ENCODE assay signal across 12 cellular contexts in genomic region chr13:80012281-80012680, GRCh38.
DNase-seq lines count a peak whose midpoint lies in the region; ATAC-seq and TF ChIP-seq lines count a peak whose summit lies in the region.
"Had no signal": no experiment of that assay in that cellular context is flagged by ENCODE, and none has a peak within 500 bp of the region (broad histone marks: within the 10 kb centered on the region; RNA-seq: fewer than 3 reads in every experiment).

No MANE protein-coding gene starts in this region.

- no peak overlapping the region for H3K18ac ChIP-seq in trophoblast cell (ENCODE audit: low read length)

- peaks cover 4% of the 10 kb centered on the region for H3K4me1 Mint-ChIP-seq in brain
- no peaks in the 10 kb centered on the region for H3K4me1 Mint-ChIP-seq in endothelial cell (ENCODE audit: unreplicated experiment)

- H3K4me1 ChIP-seq in trophoblast cell (ENCODE audit: control insufficient read depth in 1 of 2, insufficient read depth in 2 of 2, low read length in 2 of 2) (no peaks in the 10 kb centered on the region), uterus (no peaks in the 10 kb centered on the region)

- TF ChIP-seq CTCF in brain (conservative IDR thresholded peaks at IDR 0.05), result no peak
- TF ChIP-seq CTCF in endothelial cell (IDR thresholded peaks at IDR 0.05; ENCODE audit: unreplicated experiment), result no peak
- TF ChIP-seq CTCF in uterus (IDR thresholded peaks at IDR 0.05), result no peak

- no peak overlapping the region for H3K14ac ChIP-seq in trophoblast cell (ENCODE audit: low read length)

- H2AK5ac ChIP-seq in trophoblast cell (ENCODE audit: low read length), result no peak overlapping the region

- peak overlapping the region in 2 of 5 experiments; percentile 80 to 84 for H3K27ac Mint-ChIP-seq in brain
- H3K27ac Mint-ChIP-seq in endothelial cell (ENCODE audit: unreplicated experiment), result no peak overlapping the region
- H3K27ac Mint-ChIP-seq: activated naive CD8-positive, alpha-beta T cell; endodermal cell had no signal

- no peak overlapping the region for H2AFZ ChIP-seq in trophoblast cell (ENCODE audit: insufficient read depth, low read length, poor library complexity)

- no peak overlapping the region for H4K12ac ChIP-seq in trophoblast cell (ENCODE audit: low read depth, low read length)

- H3K36me3 ChIP-seq in trophoblast cell (ENCODE audit: control insufficient read depth in 1 of 2, insufficient read depth in 2 of 2, low read length in 2 of 2), result no peaks in the 10 kb centered on the region
- no peaks in the 10 kb centered on the region for H3K36me3 ChIP-seq in uterus

- peak overlapping the region in 3 of 5 experiments; percentile 28 to 58 (median 56) for H3K4me3 Mint-ChIP-seq in brain
- no peak overlapping the region for H3K4me3 Mint-ChIP-seq in endothelial cell (ENCODE audit: unreplicated experiment)
- H3K4me3 Mint-ChIP-seq: activated naive CD8-positive, alpha-beta T cell; endodermal cell had no signal

- H3K27me3 Mint-ChIP-seq in brain (peaks cover 3% of the 10 kb centered on the region), endothelial cell (ENCODE audit: unreplicated experiment) (no peaks in the 10 kb centered on the region)

- no peak overlapping the region for H3K4ac ChIP-seq in trophoblast cell (ENCODE audit: low read depth, low read length)

- TF ChIP-seq POLR2A in uterus (IDR thresholded peaks at IDR 0.05), result no peak

- no CpG with 5 or more reads among the region's 1 CpG for WGBS in trophoblast cell (ENCODE audit: extremely low coverage, insufficient coverage, insufficient read length)

- no peaks in the 10 kb centered on the region for H3K79me1 ChIP-seq in trophoblast cell (ENCODE audit: low read length)

- intact Hi-C loops in uterus (cut with DNase I; ENCODE audit: low total_unique reads), result no loop called here

- no peaks in the 10 kb centered on the region for H3K27me3 ChIP-seq in trophoblast cell (ENCODE audit: insufficient read depth, low read length)
- H3K27me3 ChIP-seq in uterus, result no peaks in the 10 kb centered on the region

- H3K4me2 ChIP-seq in trophoblast cell (ENCODE audit: low read length), result no peak overlapping the region

- H4K91ac ChIP-seq in trophoblast cell (ENCODE audit: low read depth, low read length), result no peak overlapping the region

- H3K23ac ChIP-seq in trophoblast cell (ENCODE audit: low read length), result no peak overlapping the region

- peaks cover 7% of the 10 kb centered on the region for H3K36me3 Mint-ChIP-seq in brain
- no peaks in the 10 kb centered on the region for H3K36me3 Mint-ChIP-seq in endothelial cell (ENCODE audit: low read depth, unreplicated experiment)
- H3K36me3 Mint-ChIP-seq: activated naive CD8-positive, alpha-beta T cell had no signal

- peak; percentile 81 for ATAC-seq in GM18861 (IDR thresholded peaks at IDR 0.05; ENCODE audit: unreplicated experiment)
- peak; percentile 70 for ATAC-seq in HG03354 (IDR thresholded peaks at IDR 0.05; ENCODE audit: poor library complexity, severe bottlenecking, unreplicated experiment)
- no peak for ATAC-seq in GM21825 (IDR thresholded peaks at IDR 0.05; ENCODE audit: unreplicated experiment)
- ATAC-seq: activated CD4-positive, CD25-positive, alpha-beta regulatory T cell treated with anti-CD3 and anti-CD28 coated beads, Interleukin-2, amount 50 U/mL, for 24 hours had no signal

- H3K9me3 Mint-ChIP-seq in brain, result peaks cover 3 to 23% (median 11%) of the 10 kb centered on the region in 5 experiments
- no peaks in the 10 kb centered on the region for H3K9me3 Mint-ChIP-seq in endothelial cell (ENCODE audit: unreplicated experiment)
- H3K9me3 Mint-ChIP-seq: endodermal cell had no signal

- H3K4me3 ChIP-seq in trophoblast cell (ENCODE audit: low read depth, low read length) (no peak overlapping the region), uterus (no peak overlapping the region)

- H3K9me3 ChIP-seq in trophoblast cell (ENCODE audit: insufficient read depth, low read depth, low read length) (no peaks in the 10 kb centered on the region), uterus (no peaks in the 10 kb centered on the region)

- no peak overlapping the region for H3K9ac ChIP-seq in trophoblast cell (ENCODE audit: low read length)

- H2BK120ac ChIP-seq in trophoblast cell (ENCODE audit: insufficient read depth, low read length, poor library complexity), result no peak overlapping the region

- H3K79me2 ChIP-seq in trophoblast cell (ENCODE audit: control insufficient read depth, insufficient read depth, low read length, poor library complexity), result no peaks in the 10 kb centered on the region

- H2BK12ac ChIP-seq in trophoblast cell (ENCODE audit: low read length), result no peak overlapping the region

- H4K8ac ChIP-seq in trophoblast cell (ENCODE audit: low read depth, low read length), result no peak overlapping the region

- peak overlapping the region; percentile 40 for H2BK5ac ChIP-seq in trophoblast cell (ENCODE audit: low read depth, low read length, poor library complexity)

- H3K27ac ChIP-seq in trophoblast cell (ENCODE audit: low read depth, low read length) (no peak overlapping the region), uterus (no peak overlapping the region)

- peak in 1 of 2 donors; percentile 2 for DNase-seq in trophoblast cell
- no peak for DNase-seq in NCI-H2029 (lab: John Stamatoyannopoulos, UW)
- DNase-seq in endothelial cell (ENCODE audit: low spot score), result no peak
- no peak for DNase-seq in uterus
- DNase-seq: endodermal cell, NCI-H1694 treated with DMSO at 0.1 percent for 48 hours had no signal
